ENCODE assay signal across 25 cellular contexts in the genomic region with DNA sequence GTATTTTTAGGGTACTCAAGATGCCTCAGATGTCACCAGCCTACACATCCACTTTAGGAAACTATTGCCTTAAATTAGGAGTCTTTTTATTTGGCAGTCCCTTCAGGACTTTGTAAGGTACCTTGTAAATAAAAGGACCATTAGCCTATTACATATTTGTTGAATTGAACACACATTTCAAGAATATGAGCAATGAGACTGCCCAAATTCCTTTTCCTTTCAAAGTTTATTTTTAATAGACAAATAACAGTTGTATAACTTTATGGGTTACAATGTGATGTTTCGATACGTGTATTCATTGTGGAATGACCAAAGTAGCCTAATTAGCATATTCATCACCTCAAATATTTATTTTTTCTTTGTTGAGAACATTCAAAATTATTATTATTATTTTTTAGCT.
DNase-seq lines count a peak whose midpoint lies in the region; ATAC-seq and FAIRE-seq lines count a peak whose summit lies in the region.
"Had no signal": no experiment of that assay in that cellular context is flagged by ENCODE, and none has a peak within 500 bp of the region (broad histone marks: within the 10 kb centered on the region; RNA-seq: fewer than 3 reads in every experiment).

No MANE protein-coding gene starts in this region.

- H3K4me1 ChIP-seq in skeletal muscle satellite cell (ENCODE audit: control insufficient read depth, insufficient read depth, low read length): peaks cover 18% of the 10 kb centered on the region
- H3K4me1 ChIP-seq: A549, BE2C had no signal

- no peak overlapping the region for H3K4me3 ChIP-seq in skeletal muscle satellite cell (ENCODE audit: low read length)
- H3K4me3 ChIP-seq: A549; BLaER1 treated with 17β-estradiol and CSF1 and Interleukin-3, amounts not matched to agents 10 nM and 100 nM; GM12878; GM23338 had no signal

- no peaks in the 10 kb centered on the region for H3K27me3 ChIP-seq in skeletal muscle satellite cell (ENCODE audit: control insufficient read depth, insufficient read depth, low read length)
- H3K27me3 ChIP-seq: BE2C; BLaER1 treated with 17β-estradiol and CSF1 and Interleukin-3, amounts not matched to agents 10 nM and 100 nM had no signal

- H3K9ac ChIP-seq in skeletal muscle satellite cell (ENCODE audit: low read depth, low read length): no peak overlapping the region
- H3K9ac ChIP-seq: BLaER1 treated with 17β-estradiol and CSF1 and Interleukin-3, amounts not matched to agents 10 nM and 100 nM had no signal

- peak; percentile 21 for FAIRE-seq in colon (lab: Jason Lieb, UNC)
- FAIRE-seq: A549, D721Med, G401.6, GM12878, GM19239 had no signal

- H3K36me3 ChIP-seq in skeletal muscle satellite cell (ENCODE audit: insufficient read depth, low read length): no peaks in the 10 kb centered on the region
- H3K36me3 ChIP-seq: BE2C; BLaER1 treated with 17β-estradiol and CSF1 and Interleukin-3, amounts not matched to agents 10 nM and 100 nM had no signal

- H3K4me1 Mint-ChIP-seq in stimulated activated naive B cell treated with anti-CD40 and anti-IgM and Interleukin-4, amounts not matched to agents 10 μg/mL and 1 μg/mL and 100 μg/mL, for 72 hours: no peaks in the 10 kb centered on the region
- H3K4me1 Mint-ChIP-seq: CD14-positive monocyte; CD8-positive, alpha-beta memory T cell; GM23338; H9 had no signal

- no peak overlapping the region for H3K4me3 Mint-ChIP-seq in stimulated activated naive B cell treated with anti-CD40 and anti-IgM and Interleukin-4, amounts not matched to agents 10 μg/mL and 1 μg/mL and 100 μg/mL, for 72 hours
- H3K4me3 Mint-ChIP-seq: CD14-positive monocyte; CD4-positive, alpha-beta T cell; CD8-positive, alpha-beta memory T cell; GM23338; H9 had no signal

- no peaks in the 10 kb centered on the region for H3K27me3 Mint-ChIP-seq in stimulated activated naive B cell treated with anti-CD40 and anti-IgM and Interleukin-4, amounts not matched to agents 10 μg/mL and 1 μg/mL and 100 μg/mL, for 72 hours
- H3K27me3 Mint-ChIP-seq: CD4-positive, alpha-beta T cell; CD8-positive, alpha-beta memory T cell had no signal

- DNase-seq in EH (ENCODE audit: low read depth): peak; percentile 52
- DNase-seq in GM03348 (ENCODE audit: low spot score): peak; percentile 12
- DNase-seq in NOMO-1 treated with DMSO at 0.1 percent for 48 hours (lab: John Stamatoyannopoulos, UW; ENCODE audit: unreplicated experiment): no peak
- no peak for DNase-seq in stimulated activated naive B cell treated with anti-CD40 and anti-IgM and Interleukin-4, amounts not matched to agents 10 μg/mL and 1 μg/mL and 100 μg/mL, for 72 hours
- DNase-seq in stimulated activated CD4-positive, alpha-beta T cell treated with anti-CD3 and anti-CD28 coated beads, Interleukin-12 subunit alpha, Interleukin-12 subunit beta, amount 100 ng/mL, for 4 hours: no peak
- DNase-seq: 8988T; ACHN; AML-193; BE2C; CD4-positive, alpha-beta T cell; CD8-positive, alpha-beta memory T cell; DMS 273 treated with DMSO at 0.1 percent for 48 hours; DMS79; H9 had no signal

- ATAC-seq in stimulated activated naive B cell treated with anti-CD40 and anti-IgM and Interleukin-4, amounts not matched to agents 10 μg/mL and 1 μg/mL and 100 μg/mL, for 72 hours (replicated peaks): no peak
- ATAC-seq: A549, GM12878, GM23338, HCT116 had no signal

- peaks cover 0 to 7% of the 10 kb centered on the region in 2 donors for H3K9me3 Mint-ChIP-seq in stimulated activated naive B cell treated with anti-CD40 and anti-IgM and Interleukin-4, amounts not matched to agents 10 μg/mL and 1 μg/mL and 100 μg/mL, for 72 hours
- H3K9me3 Mint-ChIP-seq: GM23338, H9 had no signal

- no peaks in the 10 kb centered on the region for H3K36me3 Mint-ChIP-seq in stimulated activated naive B cell treated with anti-CD40 and anti-IgM and Interleukin-4, amounts not matched to agents 10 μg/mL and 1 μg/mL and 100 μg/mL, for 72 hours
- H3K36me3 Mint-ChIP-seq: CD14-positive monocyte; CD8-positive, alpha-beta memory T cell had no signal

- H3K9me3 ChIP-seq in skeletal muscle satellite cell (replicated peaks; ENCODE audit: low read length): no peaks in the 10 kb centered on the region
- H3K9me3 ChIP-seq: A549, BE2C had no signal

- H3K27ac Mint-ChIP-seq in stimulated activated naive B cell treated with anti-CD40 and anti-IgM and Interleukin-4, amounts not matched to agents 10 μg/mL and 1 μg/mL and 100 μg/mL, for 72 hours: no peak overlapping the region
- H3K27ac Mint-ChIP-seq: CD14-positive monocyte; CD4-positive, alpha-beta T cell; CD8-positive, alpha-beta memory T cell; GM23338; H9 had no signal

- peak overlapping the region; percentile 44 for H3K4me2 ChIP-seq in skeletal muscle satellite cell (ENCODE audit: low read length)
- H3K4me2 ChIP-seq: A549; BLaER1 treated with 17β-estradiol and CSF1 and Interleukin-3, amounts not matched to agents 10 nM and 100 nM; GM23338 had no signal

Comparison
In these comparisons a context has a peak if more than half of its experiments do, and no peak if none do; other contexts are left out.
1. DNase-seq: peak in EH (single experiment) and GM03348 (single experiment); none in NOMO-1 treated with DMSO at 0.1 percent for 48 hours (single experiment), stimulated activated naive B cell treated with anti-CD40 and anti-IgM and Interleukin-4, amounts not matched to agents 10 μg/mL and 1 μg/mL and 100 μg/mL, for 72 hours (single experiment) and stimulated activated CD4-positive, alpha-beta T cell treated with anti-CD3 and anti-CD28 coated beads, Interleukin-12 subunit alpha, Interleukin-12 subunit beta, amount 100 ng/mL, for 4 hours (single experiment).